Comparison of ENCODE assay signal across 17 cellular contexts in the genomic region with DNA sequence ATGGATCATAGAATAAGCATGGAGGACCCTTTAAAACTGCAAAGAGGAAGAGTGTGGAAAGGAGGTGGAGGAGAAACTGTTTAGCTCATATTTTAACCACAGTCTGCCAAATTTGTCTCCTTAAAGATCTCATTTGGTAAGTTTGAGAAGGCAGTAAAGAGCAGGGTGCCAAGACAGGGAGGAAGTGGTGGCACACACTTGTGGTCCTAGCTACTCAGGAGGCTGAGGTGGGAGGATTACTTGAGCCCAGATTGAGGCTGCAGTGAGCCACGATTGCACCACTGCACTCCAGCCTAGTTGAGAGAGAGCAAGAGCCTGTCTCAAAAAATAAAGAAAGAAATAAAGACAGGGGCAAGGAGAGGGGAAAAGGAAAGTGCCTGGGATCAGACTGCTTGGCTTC. TPM values are rescaled to one million over a fixed set of nuclear protein-coding genes. Genes with fewer than 3 reads are reported as not detected.
"Had no signal": no experiment of that assay in that cellular context is flagged by ENCODE, and none has a peak within 500 bp of the region (broad histone marks: within the 10 kb centered on the region; RNA-seq: fewer than 3 reads in every experiment).

No MANE protein-coding gene starts in this region.

- H3K36me3 Mint-ChIP-seq: naive thymus-derived CD8-positive, alpha-beta T cell had no signal

- H3K4me3 ChIP-seq: cardiac muscle cell, heart left ventricle, mucosa of descending colon, psoas muscle, testis had no signal

- H3K27ac ChIP-seq: cardiac muscle cell, heart left ventricle, psoas muscle, testis, VCaP had no signal

- ATAC-seq: heart left ventricle; left lobe of liver; mucosa of descending colon; naive thymus-derived CD8-positive, alpha-beta T cell; psoas muscle; sciatic nerve had no signal

- H3K4me3 Mint-ChIP-seq: naive thymus-derived CD8-positive, alpha-beta T cell had no signal

- H3K36me3 ChIP-seq: cardiac muscle cell, heart left ventricle had no signal

- DNase-seq: activated gamma-delta T cell; activated T-cell treated with anti-CD3 and anti-CD28 coated beads, Interleukin-2, amount 50 U/mL, for 48 hours; foreskin melanocyte; heart left ventricle; mammary epithelial cell; mucosa of descending colon; naive thymus-derived CD8-positive, alpha-beta T cell; nucleus accumbens; psoas muscle; stimulated activated CD4-positive, alpha-beta T cell treated with anti-CD3 and anti-CD28 coated beads, Interleukin-2, amount 100 ng/mL, for 24 hours; stimulated activated naive CD4-positive, alpha-beta T cell treated with Interleukin-2 at 50 U/mL for 16 hours; T-helper 9 cell; testis had no signal

- H3K27ac Mint-ChIP-seq: naive thymus-derived CD8-positive, alpha-beta T cell had no signal

- H3K9me3 Mint-ChIP-seq: naive thymus-derived CD8-positive, alpha-beta T cell had no signal

- H3K27me3 ChIP-seq: heart left ventricle, testis had no signal

- H3K9me3 ChIP-seq: heart left ventricle, mucosa of descending colon, psoas muscle, testis had no signal

- H3K4me1 ChIP-seq: heart left ventricle, psoas muscle, testis had no signal

RNA-seq across cellular contexts. Expression of a gene that starts 39.9 kb away (rescaled TPM):
- total RNA-seq: cardiac muscle cell; naive thymus-derived CD8-positive, alpha-beta T cell had no signal
